9 cellular contexts compared by ENCODE assay signal in genomic region chr10:50470345-50470744, GRCh38.
DNase-seq lines count a peak whose midpoint lies in the region; ATAC-seq, FAIRE-seq and TF ChIP-seq lines count a peak whose summit lies in the region.
"Had no signal": no experiment of that assay in that cellular context is flagged by ENCODE, and none has a peak within 500 bp of the region (broad histone marks: within the 10 kb centered on the region; RNA-seq: fewer than 3 reads in every experiment).

No MANE protein-coding gene starts in this region.

- H3K27ac ChIP-seq in uterus (no peak overlapping the region), prostate gland (peak overlapping the region in 1 of 2 donors; percentile 41)

- H3K9me3 ChIP-seq in uterus = no peaks in the 10 kb centered on the region
- H3K9me3 ChIP-seq in prostate gland = no peaks in the 10 kb centered on the region

- TF ChIP-seq CTCF in GM20000 (IDR thresholded peaks at IDR 0.05; ENCODE audit: extremely low read depth, missing control alignments) (no peak), uterus (IDR thresholded peaks at IDR 0.05) (no peak), prostate gland (IDR thresholded peaks at IDR 0.05) (no peak)

- intact Hi-C loops in left colon (cut with DNase I, micrococcal nuclease) = no loop called here
- intact Hi-C loops in uterus (cut with DNase I; ENCODE audit: low total_unique reads) = no loop called here
- intact Hi-C loops in prostate gland (cut with DNase I) = no loop called here

- ATAC-seq in GM21619 (IDR thresholded peaks at IDR 0.05; ENCODE audit: unreplicated experiment) = peak; percentile 59
- ATAC-seq in left colon = peak; percentile 46
- ATAC-seq in GM19351 (IDR thresholded peaks at IDR 0.05; ENCODE audit: unreplicated experiment) = no peak

- DNase-seq in GM12891 (ENCODE audit: insufficient read length, low spot score) (no peak), LoVo (ENCODE audit: low spot score) (peak; percentile 19), left colon (no peak), GM20000 (ENCODE audit: low spot score) (no peak), uterus (no peak), prostate gland (ENCODE audit: low spot score) (no peak)
- DNase-seq: activated B cell treated with CpG ODN at 0.5 μM for 24 hours had no signal

- TF ChIP-seq POLR2A in GM12891 (IDR thresholded peaks at IDR 0.05; ENCODE audit: low read depth, low read length) = no peak
- TF ChIP-seq POLR2A in uterus (IDR thresholded peaks at IDR 0.05) = no peak
- no peak for TF ChIP-seq POLR2A in prostate gland (IDR thresholded peaks at IDR 0.05)

- H3K36me3 ChIP-seq in uterus = no peaks in the 10 kb centered on the region
- no peaks in the 10 kb centered on the region for H3K36me3 ChIP-seq in prostate gland

- H3K4me3 ChIP-seq in uterus = no peak overlapping the region
- H3K4me3 ChIP-seq in prostate gland = no peak overlapping the region

- FAIRE-seq in GM12891 (lab: Jason Lieb, UNC) = peak; percentile 61

- H3K27me3 ChIP-seq in uterus (no peaks in the 10 kb centered on the region), prostate gland (replicated peaks; ENCODE audit: insufficient read depth) (no peaks in the 10 kb centered on the region)

- H3K4me1 ChIP-seq in uterus (no peaks in the 10 kb centered on the region), prostate gland (replicated peaks) (peaks cover 11% of the 10 kb centered on the region)

TF ChIP-seq in GM12891, 5 proteins besides CTCF, POLR2A, EP300 and RAD21:
- TF ChIP-seq PAX5 (IDR thresholded peaks at IDR 0.05; ENCODE audit: insufficient read depth, low read length, severe bottlenecking) = no peak
- TF ChIP-seq SPI1 (IDR thresholded peaks at IDR 0.05; ENCODE audit: low read depth, low read length) = no peak
- no peak for TF ChIP-seq POU2F2 (IDR thresholded peaks at IDR 0.05; ENCODE audit: low read depth, low read length)
- no peak for TF ChIP-seq TAF1 (IDR thresholded peaks at IDR 0.05; ENCODE audit: low read depth, low read length)
- TF ChIP-seq POLR2AphosphoS5 (IDR thresholded peaks at IDR 0.05; ENCODE audit: low read depth, low read length) = no peak
